ENCODE assay signal across 1 cellular context in the genomic region with DNA sequence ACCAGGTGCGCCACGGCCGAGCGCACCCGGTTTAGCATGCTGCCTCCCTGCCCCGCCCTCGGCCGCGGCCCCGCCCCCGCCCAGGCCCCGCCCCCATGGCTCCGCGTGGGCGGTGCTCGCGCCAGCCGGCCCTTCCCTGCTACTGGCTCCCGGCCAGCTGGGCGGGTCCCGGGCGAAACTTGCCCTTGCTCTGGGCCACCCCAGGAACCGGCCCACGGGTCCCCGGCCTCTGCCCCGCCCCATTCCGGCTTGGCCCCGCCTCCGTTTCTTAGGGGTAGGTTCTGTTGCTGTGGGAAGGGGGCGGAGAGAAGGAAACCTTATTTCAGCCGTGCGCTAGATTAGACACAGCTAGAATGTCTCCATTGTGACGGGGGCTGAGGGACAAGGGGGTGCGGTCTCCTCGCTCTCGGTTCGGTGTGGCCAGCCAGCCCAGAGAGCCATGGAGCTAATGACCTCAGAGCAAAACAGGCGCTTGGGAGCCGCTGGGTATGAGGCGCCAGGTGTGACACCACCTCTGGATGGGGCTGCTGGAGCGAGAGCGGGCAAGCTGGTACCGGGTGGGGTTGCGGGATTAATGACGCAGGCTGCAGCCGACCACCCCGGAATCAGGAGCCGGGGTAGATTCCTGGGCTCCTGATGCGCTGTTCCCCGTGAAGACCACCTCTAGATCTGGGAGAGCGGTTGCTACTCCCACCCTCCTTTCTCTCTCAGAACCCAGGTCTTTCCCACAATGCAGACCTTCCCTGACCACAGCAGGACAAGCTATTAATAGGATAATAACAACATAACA.
TF ChIP-seq lines count a peak whose summit lies in the region.

A gene with protein sequence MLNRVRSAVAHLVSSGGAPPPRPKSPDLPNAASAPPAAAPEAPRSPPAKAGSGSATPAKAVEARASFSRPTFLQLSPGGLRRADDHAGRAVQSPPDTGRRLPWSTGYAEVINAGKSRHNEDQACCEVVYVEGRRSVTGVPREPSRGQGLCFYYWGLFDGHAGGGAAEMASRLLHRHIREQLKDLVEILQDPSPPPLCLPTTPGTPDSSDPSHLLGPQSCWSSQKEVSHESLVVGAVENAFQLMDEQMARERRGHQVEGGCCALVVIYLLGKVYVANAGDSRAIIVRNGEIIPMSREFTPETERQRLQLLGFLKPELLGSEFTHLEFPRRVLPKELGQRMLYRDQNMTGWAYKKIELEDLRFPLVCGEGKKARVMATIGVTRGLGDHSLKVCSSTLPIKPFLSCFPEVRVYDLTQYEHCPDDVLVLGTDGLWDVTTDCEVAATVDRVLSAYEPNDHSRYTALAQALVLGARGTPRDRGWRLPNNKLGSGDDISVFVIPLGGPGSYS (minus strand): TSS at position 69 of the 790 bp plus-strand sequence. CDS start 31 bp downstream, at position 38.

TF ChIP-seq in K562, 482 proteins besides CTCF, POLR2A, EP300 and RAD21 (continued from another document):
- TF ChIP-seq, protein P1, sequence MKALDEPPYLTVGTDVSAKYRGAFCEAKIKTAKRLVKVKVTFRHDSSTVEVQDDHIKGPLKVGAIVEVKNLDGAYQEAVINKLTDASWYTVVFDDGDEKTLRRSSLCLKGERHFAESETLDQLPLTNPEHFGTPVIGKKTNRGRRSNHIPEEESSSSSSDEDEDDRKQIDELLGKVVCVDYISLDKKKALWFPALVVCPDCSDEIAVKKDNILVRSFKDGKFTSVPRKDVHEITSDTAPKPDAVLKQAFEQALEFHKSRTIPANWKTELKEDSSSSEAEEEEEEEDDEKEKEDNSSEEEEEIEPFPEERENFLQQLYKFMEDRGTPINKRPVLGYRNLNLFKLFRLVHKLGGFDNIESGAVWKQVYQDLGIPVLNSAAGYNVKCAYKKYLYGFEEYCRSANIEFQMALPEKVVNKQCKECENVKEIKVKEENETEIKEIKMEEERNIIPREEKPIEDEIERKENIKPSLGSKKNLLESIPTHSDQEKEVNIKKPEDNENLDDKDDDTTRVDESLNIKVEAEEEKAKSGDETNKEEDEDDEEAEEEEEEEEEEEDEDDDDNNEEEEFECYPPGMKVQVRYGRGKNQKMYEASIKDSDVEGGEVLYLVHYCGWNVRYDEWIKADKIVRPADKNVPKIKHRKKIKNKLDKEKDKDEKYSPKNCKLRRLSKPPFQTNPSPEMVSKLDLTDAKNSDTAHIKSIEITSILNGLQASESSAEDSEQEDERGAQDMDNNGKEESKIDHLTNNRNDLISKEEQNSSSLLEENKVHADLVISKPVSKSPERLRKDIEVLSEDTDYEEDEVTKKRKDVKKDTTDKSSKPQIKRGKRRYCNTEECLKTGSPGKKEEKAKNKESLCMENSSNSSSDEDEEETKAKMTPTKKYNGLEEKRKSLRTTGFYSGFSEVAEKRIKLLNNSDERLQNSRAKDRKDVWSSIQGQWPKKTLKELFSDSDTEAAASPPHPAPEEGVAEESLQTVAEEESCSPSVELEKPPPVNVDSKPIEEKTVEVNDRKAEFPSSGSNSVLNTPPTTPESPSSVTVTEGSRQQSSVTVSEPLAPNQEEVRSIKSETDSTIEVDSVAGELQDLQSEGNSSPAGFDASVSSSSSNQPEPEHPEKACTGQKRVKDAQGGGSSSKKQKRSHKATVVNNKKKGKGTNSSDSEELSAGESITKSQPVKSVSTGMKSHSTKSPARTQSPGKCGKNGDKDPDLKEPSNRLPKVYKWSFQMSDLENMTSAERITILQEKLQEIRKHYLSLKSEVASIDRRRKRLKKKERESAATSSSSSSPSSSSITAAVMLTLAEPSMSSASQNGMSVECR (CRISPR knock-in tag; IDR thresholded peaks at IDR 0.05) = 0 out of 2 replicates have a peak, but pooled peaks have one; percentile 7
- TF ChIP-seq MYC (IDR thresholded peaks at IDR 0.05; ENCODE audit: low read depth, low read length) (no peak), MYC (CRISPR knock-in tag; IDR thresholded peaks at IDR 0.05; ENCODE audit: borderline replicate concordance, low read depth) (0 out of 2 replicates have a peak, but pooled peaks have one; percentile 47), CREM (IDR thresholded peaks at IDR 0.05; ENCODE audit: low read depth) (peak; percentile 56; the same call in 1 of the 2 replicates), NRF1 (conservative IDR thresholded peaks at IDR 0.05 in 1 of 2, IDR thresholded peaks at IDR 0.05 in 1 of 2) (peak; percentile 59 to 68), NFIC (IDR thresholded peaks at IDR 0.05) (peak; percentile 97), RFX1 (IDR thresholded peaks at IDR 0.05) (peak; percentile 76), KLF13 (tag; IDR thresholded peaks at IDR 0.05; ENCODE audit: borderline replicate concordance, low read depth) (0 out of 2 replicates have a peak, but pooled peaks have one; percentile 38), TCF3 (CRISPR knock-in tag; IDR thresholded peaks at IDR 0.05) (0 out of 2 replicates have a peak, but pooled peaks have one; percentile 20), ZNF696 (CRISPR knock-in tag; conservative IDR thresholded peaks at IDR 0.05) (no peak), JUND (IDR thresholded peaks at IDR 0.05; ENCODE audit: borderline replicate concordance, low read depth, low read length) (peak; percentile 28; the same call in 1 of the 2 replicates), JUND (tag; IDR thresholded peaks at IDR 0.05; ENCODE audit: borderline replicate concordance, low read depth, low read length) (no peak), NCOA1 (IDR thresholded peaks at IDR 0.05; ENCODE audit: low read depth) (no peak), SIN3A (IDR thresholded peaks at IDR 0.05; ENCODE audit: borderline replicate concordance in 2 of 2, control insufficient read depth in 1 of 2, low read depth in 2 of 2, low read length in 2 of 2) (0 out of 4 replicates have a peak, but pooled peaks of 1 of the 2 experiments have one; percentile 66), MEF2D (tag; conservative IDR thresholded peaks at IDR 0.05; ENCODE audit: low read depth) (no peak), SP1 (CRISPR knock-in tag; IDR thresholded peaks at IDR 0.05) (peak; percentile 75), HDAC2 (IDR thresholded peaks at IDR 0.05) (peak; percentile 16; the same call in 1 of the 2 replicates), ZSCAN29 (IDR thresholded peaks at IDR 0.05) (no peak)
- TF ChIP-seq, protein P2, sequence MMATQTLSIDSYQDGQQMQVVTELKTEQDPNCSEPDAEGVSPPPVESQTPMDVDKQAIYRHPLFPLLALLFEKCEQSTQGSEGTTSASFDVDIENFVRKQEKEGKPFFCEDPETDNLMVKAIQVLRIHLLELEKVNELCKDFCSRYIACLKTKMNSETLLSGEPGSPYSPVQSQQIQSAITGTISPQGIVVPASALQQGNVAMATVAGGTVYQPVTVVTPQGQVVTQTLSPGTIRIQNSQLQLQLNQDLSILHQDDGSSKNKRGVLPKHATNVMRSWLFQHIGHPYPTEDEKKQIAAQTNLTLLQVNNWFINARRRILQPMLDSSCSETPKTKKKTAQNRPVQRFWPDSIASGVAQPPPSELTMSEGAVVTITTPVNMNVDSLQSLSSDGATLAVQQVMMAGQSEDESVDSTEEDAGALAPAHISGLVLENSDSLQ (IDR thresholded peaks at IDR 0.05) = peak; percentile 51
- TF ChIP-seq, protein P3, sequence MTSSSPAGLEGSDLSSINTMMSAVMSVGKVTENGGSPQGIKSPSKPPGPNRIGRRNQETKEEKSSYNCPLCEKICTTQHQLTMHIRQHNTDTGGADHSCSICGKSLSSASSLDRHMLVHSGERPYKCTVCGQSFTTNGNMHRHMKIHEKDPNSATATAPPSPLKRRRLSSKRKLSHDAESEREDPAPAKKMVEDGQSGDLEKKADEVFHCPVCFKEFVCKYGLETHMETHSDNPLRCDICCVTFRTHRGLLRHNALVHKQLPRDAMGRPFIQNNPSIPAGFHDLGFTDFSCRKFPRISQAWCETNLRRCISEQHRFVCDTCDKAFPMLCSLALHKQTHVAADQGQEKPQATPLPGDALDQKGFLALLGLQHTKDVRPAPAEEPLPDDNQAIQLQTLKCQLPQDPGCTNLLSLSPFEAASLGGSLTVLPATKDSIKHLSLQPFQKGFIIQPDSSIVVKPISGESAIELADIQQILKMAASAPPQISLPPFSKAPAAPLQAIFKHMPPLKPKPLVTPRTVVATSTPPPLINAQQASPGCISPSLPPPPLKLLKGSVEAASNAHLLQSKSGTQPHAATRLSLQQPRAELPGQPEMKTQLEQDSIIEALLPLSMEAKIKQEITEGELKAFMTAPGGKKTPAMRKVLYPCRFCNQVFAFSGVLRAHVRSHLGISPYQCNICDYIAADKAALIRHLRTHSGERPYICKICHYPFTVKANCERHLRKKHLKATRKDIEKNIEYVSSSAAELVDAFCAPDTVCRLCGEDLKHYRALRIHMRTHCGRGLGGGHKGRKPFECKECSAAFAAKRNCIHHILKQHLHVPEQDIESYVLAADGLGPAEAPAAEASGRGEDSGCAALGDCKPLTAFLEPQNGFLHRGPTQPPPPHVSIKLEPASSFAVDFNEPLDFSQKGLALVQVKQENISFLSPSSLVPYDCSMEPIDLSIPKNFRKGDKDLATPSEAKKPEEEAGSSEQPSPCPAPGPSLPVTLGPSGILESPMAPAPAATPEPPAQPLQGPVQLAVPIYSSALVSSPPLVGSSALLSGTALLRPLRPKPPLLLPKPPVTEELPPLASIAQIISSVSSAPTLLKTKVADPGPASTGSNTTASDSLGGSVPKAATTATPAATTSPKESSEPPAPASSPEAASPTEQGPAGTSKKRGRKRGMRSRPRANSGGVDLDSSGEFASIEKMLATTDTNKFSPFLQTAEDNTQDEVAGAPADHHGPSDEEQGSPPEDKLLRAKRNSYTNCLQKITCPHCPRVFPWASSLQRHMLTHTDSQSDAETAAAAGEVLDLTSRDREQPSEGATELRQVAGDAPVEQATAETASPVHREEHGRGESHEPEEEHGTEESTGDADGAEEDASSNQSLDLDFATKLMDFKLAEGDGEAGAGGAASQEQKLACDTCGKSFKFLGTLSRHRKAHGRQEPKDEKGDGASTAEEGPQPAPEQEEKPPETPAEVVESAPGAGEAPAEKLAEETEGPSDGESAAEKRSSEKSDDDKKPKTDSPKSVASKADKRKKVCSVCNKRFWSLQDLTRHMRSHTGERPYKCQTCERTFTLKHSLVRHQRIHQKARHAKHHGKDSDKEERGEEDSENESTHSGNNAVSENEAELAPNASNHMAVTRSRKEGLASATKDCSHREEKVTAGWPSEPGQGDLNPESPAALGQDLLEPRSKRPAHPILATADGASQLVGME (CRISPR knock-in tag; IDR thresholded peaks at IDR 0.05) = 0 out of 2 replicates have a peak, but pooled peaks have one; percentile 26
- TF ChIP-seq, protein P4, sequence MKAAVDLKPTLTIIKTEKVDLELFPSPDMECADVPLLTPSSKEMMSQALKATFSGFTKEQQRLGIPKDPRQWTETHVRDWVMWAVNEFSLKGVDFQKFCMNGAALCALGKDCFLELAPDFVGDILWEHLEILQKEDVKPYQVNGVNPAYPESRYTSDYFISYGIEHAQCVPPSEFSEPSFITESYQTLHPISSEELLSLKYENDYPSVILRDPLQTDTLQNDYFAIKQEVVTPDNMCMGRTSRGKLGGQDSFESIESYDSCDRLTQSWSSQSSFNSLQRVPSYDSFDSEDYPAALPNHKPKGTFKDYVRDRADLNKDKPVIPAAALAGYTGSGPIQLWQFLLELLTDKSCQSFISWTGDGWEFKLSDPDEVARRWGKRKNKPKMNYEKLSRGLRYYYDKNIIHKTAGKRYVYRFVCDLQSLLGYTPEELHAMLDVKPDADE (conservative IDR thresholded peaks at IDR 0.05; ENCODE audit: control insufficient read depth, low read depth, low read length) = 0 out of 2 replicates have a peak, but pooled peaks have one; percentile 36
- TF ChIP-seq, protein P5, sequence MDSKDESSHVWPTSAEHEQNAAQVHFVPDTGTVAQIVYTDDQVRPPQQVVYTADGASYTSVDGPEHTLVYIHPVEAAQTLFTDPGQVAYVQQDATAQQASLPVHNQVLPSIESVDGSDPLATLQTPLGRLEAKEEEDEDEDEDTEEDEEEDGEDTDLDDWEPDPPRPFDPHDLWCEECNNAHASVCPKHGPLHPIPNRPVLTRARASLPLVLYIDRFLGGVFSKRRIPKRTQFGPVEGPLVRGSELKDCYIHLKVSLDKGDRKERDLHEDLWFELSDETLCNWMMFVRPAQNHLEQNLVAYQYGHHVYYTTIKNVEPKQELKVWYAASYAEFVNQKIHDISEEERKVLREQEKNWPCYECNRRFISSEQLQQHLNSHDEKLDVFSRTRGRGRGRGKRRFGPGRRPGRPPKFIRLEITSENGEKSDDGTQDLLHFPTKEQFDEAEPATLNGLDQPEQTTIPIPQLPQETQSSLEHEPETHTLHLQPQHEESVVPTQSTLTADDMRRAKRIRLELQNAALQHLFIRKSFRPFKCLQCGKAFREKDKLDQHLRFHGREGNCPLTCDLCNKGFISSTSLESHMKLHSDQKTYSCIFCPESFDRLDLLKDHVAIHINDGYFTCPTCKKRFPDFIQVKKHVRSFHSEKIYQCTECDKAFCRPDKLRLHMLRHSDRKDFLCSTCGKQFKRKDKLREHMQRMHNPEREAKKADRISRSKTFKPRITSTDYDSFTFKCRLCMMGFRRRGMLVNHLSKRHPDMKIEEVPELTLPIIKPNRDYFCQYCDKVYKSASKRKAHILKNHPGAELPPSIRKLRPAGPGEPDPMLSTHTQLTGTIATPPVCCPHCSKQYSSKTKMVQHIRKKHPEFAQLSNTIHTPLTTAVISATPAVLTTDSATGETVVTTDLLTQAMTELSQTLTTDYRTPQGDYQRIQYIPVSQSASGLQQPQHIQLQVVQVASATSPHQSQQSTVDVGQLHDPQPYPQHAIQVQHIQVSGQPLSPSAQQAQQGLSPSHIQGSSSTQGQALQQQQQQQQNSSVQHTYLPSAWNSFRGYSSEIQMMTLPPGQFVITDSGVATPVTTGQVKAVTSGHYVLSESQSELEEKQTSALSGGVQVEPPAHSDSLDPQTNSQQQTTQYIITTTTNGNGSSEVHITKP (IDR thresholded peaks at IDR 0.05; ENCODE audit: partially characterized antibody) = no peak
- TF ChIP-seq, protein P6, sequence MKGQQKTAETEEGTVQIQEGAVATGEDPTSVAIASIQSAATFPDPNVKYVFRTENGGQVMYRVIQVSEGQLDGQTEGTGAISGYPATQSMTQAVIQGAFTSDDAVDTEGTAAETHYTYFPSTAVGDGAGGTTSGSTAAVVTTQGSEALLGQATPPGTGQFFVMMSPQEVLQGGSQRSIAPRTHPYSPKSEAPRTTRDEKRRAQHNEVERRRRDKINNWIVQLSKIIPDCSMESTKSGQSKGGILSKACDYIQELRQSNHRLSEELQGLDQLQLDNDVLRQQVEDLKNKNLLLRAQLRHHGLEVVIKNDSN (CRISPR knock-in tag; IDR thresholded peaks at IDR 0.05) = 0 out of 2 replicates have a peak, but pooled peaks have one; percentile 16
- TF ChIP-seq, protein P7, sequence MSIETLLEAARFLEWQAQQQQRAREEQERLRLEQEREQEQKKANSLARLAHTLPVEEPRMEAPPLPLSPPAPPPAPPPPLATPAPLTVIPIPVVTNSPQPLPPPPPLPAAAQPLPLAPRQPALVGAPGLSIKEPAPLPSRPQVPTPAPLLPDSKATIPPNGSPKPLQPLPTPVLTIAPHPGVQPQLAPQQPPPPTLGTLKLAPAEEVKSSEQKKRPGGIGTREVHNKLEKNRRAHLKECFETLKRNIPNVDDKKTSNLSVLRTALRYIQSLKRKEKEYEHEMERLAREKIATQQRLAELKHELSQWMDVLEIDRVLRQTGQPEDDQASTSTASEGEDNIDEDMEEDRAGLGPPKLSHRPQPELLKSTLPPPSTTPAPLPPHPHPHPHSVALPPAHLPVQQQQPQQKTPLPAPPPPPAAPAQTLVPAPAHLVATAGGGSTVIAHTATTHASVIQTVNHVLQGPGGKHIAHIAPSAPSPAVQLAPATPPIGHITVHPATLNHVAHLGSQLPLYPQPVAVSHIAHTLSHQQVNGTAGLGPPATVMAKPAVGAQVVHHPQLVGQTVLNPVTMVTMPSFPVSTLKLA (conservative IDR thresholded peaks at IDR 0.05) = peak in 1 of 2 experiments; percentile 19; a peak in 2 of 4 replicates
TF ChIP-seq in K562: peak in this region for 38.
